Comparison of ENCODE assay signal across 16 cellular contexts in genomic region chr12:96073346-96074336, GRCh38. TPM values are rescaled to one million over a fixed set of nuclear protein-coding genes. Genes with fewer than 3 reads are reported as not detected.
A peak's percentile ranks its signal among the peaks of the same experiment; 100 is the strongest.
DNase-seq lines count a peak whose midpoint lies in the region; ATAC-seq, FAIRE-seq and TF ChIP-seq lines count a peak whose summit lies in the region.
"Had no signal": no experiment of that assay in that cellular context is flagged by ENCODE, and none has a peak within 500 bp of the region (broad histone marks: within the 10 kb centered on the region; RNA-seq: fewer than 3 reads in every experiment).

No MANE protein-coding gene starts in this region.

- no peak overlapping the region for H3K56ac ChIP-seq in H1 (replicated peaks; ENCODE audit: insufficient read length, low read depth, low read length)

- H2BK120ac ChIP-seq in H1 (replicated peaks; ENCODE audit: low read depth, low read length), result no peak overlapping the region

- no peak overlapping the region for H2BK5ac ChIP-seq in H1 (ENCODE audit: low read depth, low read length)

- H3K4me3 Mint-ChIP-seq in activated CD4-positive, alpha-beta T cell treated with anti-CD3 and anti-CD28 coated beads for 36 hours, result no peak overlapping the region
- H3K4me3 Mint-ChIP-seq in stimulated activated memory B cell treated with anti-CD40 and anti-IgM and Interleukin-4, amounts not matched to agents 10 μg/mL and 1 μg/mL and 100 μg/mL, for 72 hours, result no peak overlapping the region
- H3K4me3 Mint-ChIP-seq: activated naive CD8-positive, alpha-beta T cell treated with anti-CD3 and anti-CD28 coated beads for 36 hours; nephron had no signal

- TF ChIP-seq CTCF in H1 (IDR thresholded peaks at IDR 0.05; ENCODE audit: control extremely low read depth in 1 of 3, insufficient read depth in 1 of 3, low read depth in 1 of 3, low read length in 3 of 3) (no peak), gastroesophageal sphincter (IDR thresholded peaks at IDR 0.05) (no peak)

- H2AK5ac ChIP-seq in H1 (ENCODE audit: low read depth, low read length), result no peak overlapping the region

- no peaks in the 10 kb centered on the region for H3K79me1 ChIP-seq in H1 (ENCODE audit: low read depth, low read length)

- no peak overlapping the region for H3K27ac ChIP-seq in H1 (ENCODE audit: low read depth, low read length)
- no peak overlapping the region for H3K27ac ChIP-seq in gastroesophageal sphincter
- H3K27ac ChIP-seq: coronary artery, gastrocnemius medialis, vagina had no signal

- no peak overlapping the region for H3K27ac Mint-ChIP-seq in activated CD4-positive, alpha-beta T cell treated with anti-CD3 and anti-CD28 coated beads for 36 hours
- H3K27ac Mint-ChIP-seq in stimulated activated memory B cell treated with anti-CD40 and anti-IgM and Interleukin-4, amounts not matched to agents 10 μg/mL and 1 μg/mL and 100 μg/mL, for 72 hours, result no peak overlapping the region
- H3K27ac Mint-ChIP-seq: activated naive CD8-positive, alpha-beta T cell treated with anti-CD3 and anti-CD28 coated beads for 36 hours; nephron had no signal

- CTCF ChIA-PET in activated CD4-positive, alpha-beta T cell treated with anti-CD3 and anti-CD28 coated beads for 36 hours (lab: Charles Lee), result interaction anchor here (0.7 to 1.5 kb wide), 7 partner anchors 9 to 443 kb away, joined by 3 to 10 read pairs (median 3); no protein-coding TSS in a partner anchor
- CTCF ChIA-PET in H1 (lab: Charles Lee; ENCODE audit: partially characterized antibody), result interaction anchor here (0.8 to 3.3 kb wide), 13 partner anchors 9 to 443 kb away, joined by 3 to 13 read pairs (median 4); no protein-coding TSS in a partner anchor

- no peak overlapping the region for H3K18ac ChIP-seq in H1 (ENCODE audit: extremely low read depth, low read length)

- no peak overlapping the region for H3K4ac ChIP-seq in H1 (replicated peaks; ENCODE audit: insufficient read length, low read depth, low read length)

- H2BK15ac ChIP-seq in H1 (ENCODE audit: low read length), result no peak overlapping the region

- no peak for DNase-seq in activated CD4-positive, alpha-beta T cell treated with anti-CD3 and anti-CD28 coated beads for 36 hours
- DNase-seq in activated CD4-positive, alpha-beta T cell treated with anti-CD3 and anti-CD28 coated beads, Interleukin-2, amount 50 U/mL, for 48 hours, result no peak
- peak; percentile 53 for DNase-seq in NCI-H510A treated with DMSO at 0.1 percent for 48 hours (lab: John Stamatoyannopoulos, UW)
- no peak for DNase-seq in H1 (ENCODE audit: low read depth in 1 of 2, low spot score in 2 of 2)
- no peak for DNase-seq in KBM-7
- DNase-seq: activated naive CD8-positive, alpha-beta T cell treated with anti-CD3 and anti-CD28 coated beads for 36 hours; gastrocnemius medialis; GOT3; left cardiac atrium had no signal

- peak; percentile 60 for ATAC-seq in activated CD4-positive, alpha-beta T cell treated with anti-CD3 and anti-CD28 coated beads for 36 hours
- peak; percentile 42 for ATAC-seq in stimulated activated memory B cell treated with anti-CD40 and anti-IgM and Interleukin-4, amounts not matched to agents 10 μg/mL and 1 μg/mL and 100 μg/mL, for 72 hours
- no peak for ATAC-seq in HG03108 (IDR thresholded peaks at IDR 0.05; ENCODE audit: unreplicated experiment)
- ATAC-seq in gastroesophageal sphincter, result no peak
- ATAC-seq: gastrocnemius medialis, left cardiac atrium had no signal

- no peak overlapping the region for H4K91ac ChIP-seq in H1 (replicated peaks; ENCODE audit: insufficient read length, low read length)

- H3K4me1 Mint-ChIP-seq in activated CD4-positive, alpha-beta T cell treated with anti-CD3 and anti-CD28 coated beads for 36 hours, result peaks cover 16% of the 10 kb centered on the region
- peaks cover 26% of the 10 kb centered on the region for H3K4me1 Mint-ChIP-seq in stimulated activated memory B cell treated with anti-CD40 and anti-IgM and Interleukin-4, amounts not matched to agents 10 μg/mL and 1 μg/mL and 100 μg/mL, for 72 hours

- H3K4me1 ChIP-seq in H1 (replicated peaks in 1 of 4; ENCODE audit: control insufficient read depth in 3 of 4, insufficient read depth in 4 of 4, low read length in 3 of 4), result peaks cover 0 to 8% (median 3%) of the 10 kb centered on the region in 4 experiments; a peak in 3 of 7 replicates
- peaks cover 0 to 12% (median 0%) of the 10 kb centered on the region in 3 donors for H3K4me1 ChIP-seq in gastroesophageal sphincter

- H3K79me2 ChIP-seq in H1 (ENCODE audit: control insufficient read depth in 1 of 2, insufficient read depth in 2 of 2, low read length in 2 of 2), result no peaks in the 10 kb centered on the region

- H3K27me3 ChIP-seq in H1 (replicated peaks in 1 of 4; ENCODE audit: control insufficient read depth in 3 of 4, extremely low read depth in 1 of 4, insufficient read depth in 3 of 4, low read length in 3 of 4) (no peaks in the 10 kb centered on the region), gastroesophageal sphincter (no peaks in the 10 kb centered on the region)
- H3K27me3 ChIP-seq: gastrocnemius medialis, vagina had no signal

- H3K36me3 Mint-ChIP-seq in activated CD4-positive, alpha-beta T cell treated with anti-CD3 and anti-CD28 coated beads for 36 hours (ENCODE audit: low read depth), result no peaks in the 10 kb centered on the region
- H3K36me3 Mint-ChIP-seq in stimulated activated memory B cell treated with anti-CD40 and anti-IgM and Interleukin-4, amounts not matched to agents 10 μg/mL and 1 μg/mL and 100 μg/mL, for 72 hours, result no peaks in the 10 kb centered on the region
- H3K36me3 Mint-ChIP-seq: activated naive CD8-positive, alpha-beta T cell treated with anti-CD3 and anti-CD28 coated beads for 36 hours had no signal

- no peak for TF ChIP-seq POLR2A in H1 (IDR thresholded peaks at IDR 0.05; ENCODE audit: control extremely low read depth in 1 of 2, low read depth in 2 of 2, low read length in 2 of 2)
- TF ChIP-seq POLR2A in gastroesophageal sphincter (IDR thresholded peaks at IDR 0.05), result no peak

- H3K9ac ChIP-seq in H1 (replicated peaks in 1 of 4; ENCODE audit: extremely low read depth in 1 of 4, low read depth in 3 of 4, low read length in 3 of 4), result no peak overlapping the region

- no peak overlapping the region for H3K14ac ChIP-seq in H1 (ENCODE audit: insufficient read length)

- no peaks in the 10 kb centered on the region for H3K9me3 ChIP-seq in H1 (ENCODE audit: insufficient read depth in 2 of 2, low read depth in 1 of 2, low read length in 1 of 2)
- H3K9me3 ChIP-seq in gastroesophageal sphincter, result no peaks in the 10 kb centered on the region
- H3K9me3 ChIP-seq: gastrocnemius medialis, vagina had no signal

- H2AFZ ChIP-seq in H1 (ENCODE audit: low read length), result 0 out of 2 replicates have a peak overlapping the region, but pooled peaks have one; percentile 27

- TF ChIP-seq RAD21 in H1 (IDR thresholded peaks at IDR 0.05 in 1 of 2, conservative IDR thresholded peaks at IDR 0.05 in 1 of 2; ENCODE audit: low read depth in 2 of 2, low read length in 2 of 2), result no peak

- H3K36me3 ChIP-seq in H1 (ENCODE audit: control insufficient read depth in 2 of 4, insufficient read depth in 4 of 4, low read length in 3 of 4) (no peaks in the 10 kb centered on the region), gastroesophageal sphincter (no peaks in the 10 kb centered on the region)
- H3K36me3 ChIP-seq: gastrocnemius medialis, vagina had no signal

- no peak overlapping the region for H2BK12ac ChIP-seq in H1 (ENCODE audit: low read depth, low read length)

- WGBS in H1 (ENCODE audit: extremely low coverage in 1 of 2, insufficient coverage in 1 of 2, insufficient read length in 1 of 2, insufficient replicate concordance in 2 of 2, low coverage in 1 of 2, low lambda C conversion rate in 2 of 2, missing lambda C conversion rate in 1 of 2), 2 experiments, result 88% methylated on average over 6 of the region's 7 CpGs; no CpG with 5 or more reads in 1 of the 2 experiments
- WGBS in gastroesophageal sphincter (ENCODE audit: low coverage in 1 of 2), 2 donors, result 74 to 95% methylated on average over 4 to 7 of the region's 7 CpGs

- no peaks in the 10 kb centered on the region for H3K9me3 Mint-ChIP-seq in activated CD4-positive, alpha-beta T cell treated with anti-CD3 and anti-CD28 coated beads for 36 hours (ENCODE audit: low read depth)
- no peaks in the 10 kb centered on the region for H3K9me3 Mint-ChIP-seq in stimulated activated memory B cell treated with anti-CD40 and anti-IgM and Interleukin-4, amounts not matched to agents 10 μg/mL and 1 μg/mL and 100 μg/mL, for 72 hours
- H3K9me3 Mint-ChIP-seq: activated naive CD8-positive, alpha-beta T cell treated with anti-CD3 and anti-CD28 coated beads for 36 hours; nephron had no signal

- no peak overlapping the region for H2BK20ac ChIP-seq in H1 (ENCODE audit: low read length)

- in situ Hi-C loops in KBM-7 (cut with MboI; ENCODE audit: low pct_unique_long_range_greater_than_20kb, low sequenced_read_pairs), result loop anchor here (25.0 kb wide), 2 partner anchors 139 to 314 kb away; no protein-coding TSS in a partner anchor

- FAIRE-seq in H1 (lab: Jason Lieb, UNC), result no peak

- H4K8ac ChIP-seq in H1 (ENCODE audit: extremely low read depth, insufficient read depth, low read length), result no peak overlapping the region

- H3K4me3 ChIP-seq in H1 (ENCODE audit: extremely low read depth in 1 of 4, insufficient read depth in 2 of 4, low read depth in 3 of 4, low read length in 4 of 4) (no peak overlapping the region), gastroesophageal sphincter (no peak overlapping the region)
- H3K4me3 ChIP-seq: coronary artery, gastrocnemius medialis, smooth muscle cell, vagina had no signal

- no peaks in the 10 kb centered on the region for H3K27me3 Mint-ChIP-seq in activated CD4-positive, alpha-beta T cell treated with anti-CD3 and anti-CD28 coated beads for 36 hours
- H3K27me3 Mint-ChIP-seq in stimulated activated memory B cell treated with anti-CD40 and anti-IgM and Interleukin-4, amounts not matched to agents 10 μg/mL and 1 μg/mL and 100 μg/mL, for 72 hours, result no peaks in the 10 kb centered on the region

- intact Hi-C loops in activated CD4-positive, alpha-beta T cell treated with anti-CD3 and anti-CD28 coated beads for 36 hours (cut with DNase I, micrococcal nuclease), result no loop called here

- POLR2A ChIA-PET in activated CD4-positive, alpha-beta T cell treated with anti-CD3 and anti-CD28 coated beads for 36 hours (lab: Charles Lee), result interaction anchor here (1.0 kb wide), 1 partner anchor 443 kb away, joined by 5 read pairs; no protein-coding TSS in a partner anchor
- POLR2A ChIA-PET in H1 (lab: Charles Lee; ENCODE audit: partially characterized antibody), result no interaction called here

- TF ChIP-seq EP300 in H1 (IDR thresholded peaks at IDR 0.05; ENCODE audit: borderline replicate concordance in 1 of 2, low read depth in 2 of 2, low read length in 2 of 2) (no peak), gastroesophageal sphincter (IDR thresholded peaks at IDR 0.05) (no peak)

- no peak overlapping the region for H3K4me2 ChIP-seq in H1 (ENCODE audit: insufficient read depth in 1 of 2, low read depth in 2 of 2, low read length in 2 of 2)
- H3K4me2 ChIP-seq: smooth muscle cell had no signal

- H4K5ac ChIP-seq in H1 (ENCODE audit: insufficient read length, low read depth, low read length), result no peak overlapping the region

- no peaks in the 10 kb centered on the region for H4K20me1 ChIP-seq in H1 (replicated peaks in 1 of 2; ENCODE audit: control insufficient read depth in 1 of 2, insufficient read depth in 2 of 2, low read length in 2 of 2)

- no peak overlapping the region for H3K23ac ChIP-seq in H1 (ENCODE audit: insufficient read length)

- H3K23me2 ChIP-seq in H1 (ENCODE audit: low read depth, low read length), result no peaks in the 10 kb centered on the region

RNA-seq across cellular contexts. Expression of gene LTA4H, which starts 38.3 kb away (rescaled TPM):
- 100 to 1,000 TPM; 138 to 147 TPM for total RNA-seq in activated CD4-positive, alpha-beta T cell treated with anti-CD3 and anti-CD28 coated beads for 36 hours
- total RNA-seq in H1 (2021; fragmentation: NEBNext Ultra II Directional; extraction: Animal tissue kit (Norgen Biotek cat#: 25700)), result 161 and 167 TPM in 2 replicates
- 77.8 and 106 TPM in 2 replicates for polyA plus RNA-seq in H1 (2011; rRNA removed)
- polyA plus RNA-seq in H1 (2011; cell fraction: cytosol; rRNA removed), result 161 TPM
- 89.3 TPM for polyA plus RNA-seq in H1 (2011; cell fraction: nucleus; rRNA removed)
- polyA plus RNA-seq in H1 (2012, experiment 1 of 2), result 135 to 179 TPM (median 147 TPM) in 4 replicates
- polyA plus RNA-seq in H1 (2012, experiment 2 of 2), result 27.7 TPM
- 172 TPM for polyA plus RNA-seq in H1 (2013, experiment 1 of 2)
- polyA plus RNA-seq in H1 (2013, experiment 2 of 2), result 166 TPM
- 110 and 126 TPM in 2 replicates for polyA minus RNA-seq in H1 (2011; rRNA and poly(A)+ RNA removed)
- 68.2 TPM for polyA minus RNA-seq in H1 (2011; cell fraction: cytosol; rRNA and poly(A)+ RNA removed)
- polyA minus RNA-seq in H1 (2011; cell fraction: nucleus; rRNA and poly(A)+ RNA removed), result 93.7 TPM
- 100 to 1,000 TPM in 1 of 4 donors, 10 to 100 TPM in 3; 65.3 to 110 (median 67.6) TPM for total RNA-seq in gastroesophageal sphincter

Comparison
In these comparisons a context has a peak if more than half of its experiments do, and no peak if none do; other contexts are left out.
1. ATAC-seq: peak in activated CD4-positive, alpha-beta T cell treated with anti-CD3 and anti-CD28 coated beads for 36 hours (single experiment) and stimulated activated memory B cell treated with anti-CD40 and anti-IgM and Interleukin-4, amounts not matched to agents 10 μg/mL and 1 μg/mL and 100 μg/mL, for 72 hours (single experiment); none in HG03108 (single experiment) and gastroesophageal sphincter (single experiment).